ENCODE assay signal across 29 cellular contexts in genomic region chr7:94145602-94146001, GRCh38.
DNase-seq lines count a peak whose midpoint lies in the region; ATAC-seq and TF ChIP-seq lines count a peak whose summit lies in the region.
"Had no signal": no experiment of that assay in that cellular context is flagged by ENCODE, and none has a peak within 500 bp of the region (broad histone marks: within the 10 kb centered on the region; RNA-seq: fewer than 3 reads in every experiment).

No MANE protein-coding gene starts in this region.

- no peak for ATAC-seq in GM19035 (IDR thresholded peaks at IDR 0.05; ENCODE audit: unreplicated experiment)
- ATAC-seq: naive thymus-derived CD4-positive, alpha-beta T cell; stimulated activated naive CD8-positive, alpha-beta T cell treated with anti-CD3 and anti-CD28 coated beads, Interleukin-15, Interleukin-2, amounts not matched to agents 100 U/mL and 50 U/mL, for 24 hours had no signal

- H3K4me1 Mint-ChIP-seq in MCF 10A (ENCODE audit: insufficient read depth, unreplicated experiment) = peaks cover 9% of the 10 kb centered on the region
- H3K4me1 Mint-ChIP-seq: endodermal cell; naive thymus-derived CD4-positive, alpha-beta T cell had no signal

- H3K9me3 ChIP-seq in mammary epithelial cell (replicated peaks; ENCODE audit: insufficient read depth, low read length) (no peaks in the 10 kb centered on the region), adipocyte (ENCODE audit: control insufficient read depth, low read length) (no peaks in the 10 kb centered on the region)
- H3K9me3 ChIP-seq: sigmoid colon had no signal

- no peak overlapping the region for H3K27ac ChIP-seq in mammary epithelial cell (ENCODE audit: insufficient read depth, low read depth, low read length)
- H3K27ac ChIP-seq: 22Rv1, C4-2B, sigmoid colon, VCaP had no signal

- peaks cover 5% of the 10 kb centered on the region for H3K36me3 Mint-ChIP-seq in MCF 10A (ENCODE audit: insufficient read depth, unreplicated experiment)
- H3K36me3 Mint-ChIP-seq: activated CD4-positive, alpha-beta memory T cell treated with anti-CD3 and anti-CD28 coated beads for 36 hours; naive thymus-derived CD4-positive, alpha-beta T cell had no signal

- DNase-seq in MCF 10A (ENCODE audit: unreplicated experiment) (peak; percentile 13), mammary epithelial cell (no peak), adipocyte (ENCODE audit: low read depth) (peak; percentile 68), fibroblast of pulmonary artery (ENCODE audit: low read depth) (peak; percentile 59), DMS79 treated with DMSO at 0.1 percent for 48 hours (lab: John Stamatoyannopoulos, UW) (no peak), NCI-H146 treated with DMSO at 0.1 percent for 48 hours (lab: John Stamatoyannopoulos, UW; ENCODE audit: unreplicated experiment) (no peak), NCI-H345 (lab: John Stamatoyannopoulos, UW) (no peak)
- DNase-seq: activated CD4-positive, alpha-beta memory T cell treated with anti-CD3 and anti-CD28 coated beads for 36 hours; activated naive CD4-positive, alpha-beta T cell; activated T-cell treated with anti-CD3 and anti-CD28 coated beads, Interleukin-2, amount 50 U/mL, for 1 hour; anterior cingulate cortex; endodermal cell; foreskin melanocyte; Karpas-422; naive thymus-derived CD4-positive, alpha-beta T cell; NCI-H1105 treated with DMSO at 0.1 percent for 48 hours; NCI-H526 treated with DMSO at 0.1 percent for 48 hours; OCI-M1; SIG-M5; sigmoid colon; stimulated activated CD4-positive, alpha-beta T cell treated with anti-CD3 and anti-CD28 coated beads, Interleukin-1b, Interleukin-23, amount 100 ng/mL, for 48 hours; stimulated activated naive CD8-positive, alpha-beta T cell treated with anti-CD3 and anti-CD28 coated beads, Interleukin-15, Interleukin-2, amounts not matched to agents 100 U/mL and 50 U/mL, for 24 hours; trophoblast cell had no signal

- BruUV-seq in MCF 10A (replicated peaks; lab: Mats Ljungman, UMichigan) = no TSS peak
- BruUV-seq in mammary epithelial cell (replicated peaks; lab: Mats Ljungman, UMichigan) = no TSS peak

- H3K36me3 ChIP-seq in mammary epithelial cell (ENCODE audit: insufficient read depth, low read length) (no peaks in the 10 kb centered on the region), adipocyte (ENCODE audit: control insufficient read depth, insufficient read depth, low read length, severe bottlenecking) (no peaks in the 10 kb centered on the region)
- H3K36me3 ChIP-seq: sigmoid colon had no signal

- POLR2A ChIA-PET in MCF 10A (lab: Yijun Ruan, JAX) = no interaction called here

- no peaks in the 10 kb centered on the region for H3K9me3 Mint-ChIP-seq in MCF 10A (ENCODE audit: unreplicated experiment)
- H3K9me3 Mint-ChIP-seq: activated CD4-positive, alpha-beta memory T cell treated with anti-CD3 and anti-CD28 coated beads for 36 hours; endodermal cell; memory B cell; T-helper 1 cell treated with Interleukin-12 subunit alpha and Interleukin-12 subunit beta and Interleukin-4 antibody, amounts not matched to agents 30 μg/mL and 1 μg/mL, for 36 hours had no signal

- WGBS in mammary epithelial cell (ENCODE audit: low coverage, missing lambda C conversion rate) = 38% methylated on average over 2 of the region's 2 CpGs

- no peak overlapping the region for H3K27ac Mint-ChIP-seq in MCF 10A (ENCODE audit: low read depth, unreplicated experiment)
- H3K27ac Mint-ChIP-seq: activated CD4-positive, alpha-beta memory T cell treated with anti-CD3 and anti-CD28 coated beads for 36 hours; endodermal cell; memory B cell; naive thymus-derived CD4-positive, alpha-beta T cell; T-helper 1 cell treated with Interleukin-12 subunit alpha and Interleukin-12 subunit beta and Interleukin-4 antibody, amounts not matched to agents 30 μg/mL and 1 μg/mL, for 36 hours had no signal

- H3K79me2 ChIP-seq in mammary epithelial cell (ENCODE audit: insufficient read depth, low read length) = no peaks in the 10 kb centered on the region

- no peaks in the 10 kb centered on the region for H3K4me1 ChIP-seq in mammary epithelial cell (ENCODE audit: insufficient read depth, low read length)
- H3K4me1 ChIP-seq in adipocyte (ENCODE audit: control insufficient read depth, insufficient read depth, low read length) = peaks cover 24% of the 10 kb centered on the region
- H3K4me1 ChIP-seq: sigmoid colon had no signal

- in situ Hi-C loops in mammary epithelial cell (cut with MboI; ENCODE audit: low sequenced_read_pairs in 2 of 2) = no loop called here

- peaks cover 16% of the 10 kb centered on the region for H3K27me3 ChIP-seq in mammary epithelial cell (ENCODE audit: insufficient read depth, low read length)
- H3K27me3 ChIP-seq in adipocyte (replicated peaks; ENCODE audit: control insufficient read depth, insufficient read depth, low read length) = no peaks in the 10 kb centered on the region
- H3K27me3 ChIP-seq: sigmoid colon had no signal

- no peak overlapping the region for H3K4me2 ChIP-seq in mammary epithelial cell (ENCODE audit: insufficient read depth, low read depth, low read length)

- TF ChIP-seq CTCF in MCF 10A (IDR thresholded peaks at IDR 0.05; ENCODE audit: unreplicated experiment) (no peak), mammary epithelial cell (conservative IDR thresholded peaks at IDR 0.05 in 1 of 2, IDR thresholded peaks at IDR 0.05 in 1 of 2; ENCODE audit: extremely low read depth in 1 of 2, insufficient read depth in 1 of 2, low read depth in 1 of 2, low read length in 2 of 2) (no peak), fibroblast of pulmonary artery (IDR thresholded peaks at IDR 0.05; ENCODE audit: low read length, missing control alignments) (no peak)

- dilution Hi-C loops in mammary epithelial cell (cut with HindIII; ENCODE audit: low sequenced_read_pairs) = no loop called here

- no peak overlapping the region for H2AFZ ChIP-seq in mammary epithelial cell (ENCODE audit: low read depth, low read length)

- CTCF ChIA-PET in MCF 10A (lab: Yijun Ruan, JAX) (interaction anchor here (1.3 kb wide), 1 partner anchor 321 kb away, joined by 3 read pairs; no protein-coding TSS in a partner anchor), mammary epithelial cell (lab: Charles Lee; ENCODE audit: low non-redundant PET) (no interaction called here)

- intact Hi-C loops in MCF 10A (cut with micrococcal nuclease) (no loop called here), mammary epithelial cell (cut with micrococcal nuclease) (no loop called here)

- H3K27me3 Mint-ChIP-seq in MCF 10A (ENCODE audit: insufficient read depth, unreplicated experiment) = no peaks in the 10 kb centered on the region

- H3K4me3 Mint-ChIP-seq in MCF 10A (ENCODE audit: unreplicated experiment) = no peak overlapping the region
- H3K4me3 Mint-ChIP-seq: activated CD4-positive, alpha-beta memory T cell treated with anti-CD3 and anti-CD28 coated beads for 36 hours; endodermal cell; memory B cell; naive thymus-derived CD4-positive, alpha-beta T cell; T-helper 1 cell treated with Interleukin-12 subunit alpha and Interleukin-12 subunit beta and Interleukin-4 antibody, amounts not matched to agents 30 μg/mL and 1 μg/mL, for 36 hours had no signal

- H3K4me3 ChIP-seq in mammary epithelial cell (replicated peaks in 1 of 3; ENCODE audit: insufficient read depth in 1 of 3, low read depth in 2 of 3, low read length in 3 of 3) (no peak overlapping the region), adipocyte (ENCODE audit: low read length) (peak overlapping the region; percentile 18), fibroblast of pulmonary artery (replicated peaks; ENCODE audit: low read depth, low read length) (no peak overlapping the region)
- H3K4me3 ChIP-seq: sigmoid colon had no signal

- no peak overlapping the region for H3K9ac ChIP-seq in mammary epithelial cell (ENCODE audit: insufficient read depth, low read length)
- no peak overlapping the region for H3K9ac ChIP-seq in adipocyte (ENCODE audit: low read length)

- H4K20me1 ChIP-seq in mammary epithelial cell (ENCODE audit: insufficient read depth, low read length) = no peaks in the 10 kb centered on the region

Comparison
In these comparisons a context has a peak if more than half of its experiments do, and no peak if none do; other contexts are left out.
1. DNase-seq: peak in MCF 10A (single experiment), adipocyte (single experiment) and fibroblast of pulmonary artery (single experiment); none in mammary epithelial cell (single experiment), DMS79 treated with DMSO at 0.1 percent for 48 hours (single experiment), NCI-H146 treated with DMSO at 0.1 percent for 48 hours (single experiment) and NCI-H345 (single experiment).